ENCODE assay signal across 1 cellular context in the genomic region with DNA sequence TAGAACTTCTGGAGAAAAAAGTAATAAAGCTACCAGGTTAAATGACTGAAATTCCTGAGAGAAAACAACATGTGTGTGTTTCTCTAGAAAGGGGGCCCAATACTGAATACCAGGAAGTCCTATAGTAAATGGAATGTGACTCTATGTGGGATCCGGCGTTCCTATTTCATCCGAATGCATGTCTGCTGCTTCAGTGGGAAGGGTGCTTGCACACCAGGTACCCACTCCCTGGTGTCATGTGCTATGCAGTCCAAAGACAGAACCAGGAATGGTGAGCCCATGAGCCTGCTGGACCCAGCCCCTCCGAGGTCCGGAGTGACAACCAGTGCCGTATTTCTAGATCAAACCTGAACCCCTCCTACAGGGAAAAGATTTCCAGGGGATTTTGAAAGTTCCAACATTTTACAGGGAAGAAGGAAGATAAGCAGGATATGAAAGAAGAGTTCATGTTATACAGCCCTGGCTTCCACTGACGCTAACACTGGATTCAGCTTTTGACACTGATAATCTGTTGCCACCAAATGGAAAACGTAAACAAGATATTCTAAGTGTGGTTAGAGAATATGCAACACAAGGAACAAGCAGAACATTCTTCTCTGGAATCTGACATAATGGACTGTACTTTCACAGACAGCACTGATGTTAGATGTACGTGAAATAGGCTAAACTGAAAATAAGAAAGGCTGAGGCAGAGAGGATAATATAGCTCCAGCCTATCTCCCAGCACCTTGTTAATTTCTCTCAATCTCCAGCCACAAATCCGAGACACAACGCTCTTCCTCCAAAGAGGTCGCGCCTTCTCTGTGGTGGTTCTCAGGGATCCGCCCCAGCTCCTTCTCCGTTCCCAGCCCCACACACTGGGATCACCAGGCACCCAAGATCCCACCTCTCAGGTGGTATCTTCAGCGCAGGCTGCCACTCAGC.
TF ChIP-seq lines count a peak whose summit lies in the region.

No MANE protein-coding gene starts in this region.

TF ChIP-seq in HCT116, 20 proteins besides CTCF, POLR2A, EP300 and RAD21 (continued from another document):
- TF ChIP-seq, protein P1, sequence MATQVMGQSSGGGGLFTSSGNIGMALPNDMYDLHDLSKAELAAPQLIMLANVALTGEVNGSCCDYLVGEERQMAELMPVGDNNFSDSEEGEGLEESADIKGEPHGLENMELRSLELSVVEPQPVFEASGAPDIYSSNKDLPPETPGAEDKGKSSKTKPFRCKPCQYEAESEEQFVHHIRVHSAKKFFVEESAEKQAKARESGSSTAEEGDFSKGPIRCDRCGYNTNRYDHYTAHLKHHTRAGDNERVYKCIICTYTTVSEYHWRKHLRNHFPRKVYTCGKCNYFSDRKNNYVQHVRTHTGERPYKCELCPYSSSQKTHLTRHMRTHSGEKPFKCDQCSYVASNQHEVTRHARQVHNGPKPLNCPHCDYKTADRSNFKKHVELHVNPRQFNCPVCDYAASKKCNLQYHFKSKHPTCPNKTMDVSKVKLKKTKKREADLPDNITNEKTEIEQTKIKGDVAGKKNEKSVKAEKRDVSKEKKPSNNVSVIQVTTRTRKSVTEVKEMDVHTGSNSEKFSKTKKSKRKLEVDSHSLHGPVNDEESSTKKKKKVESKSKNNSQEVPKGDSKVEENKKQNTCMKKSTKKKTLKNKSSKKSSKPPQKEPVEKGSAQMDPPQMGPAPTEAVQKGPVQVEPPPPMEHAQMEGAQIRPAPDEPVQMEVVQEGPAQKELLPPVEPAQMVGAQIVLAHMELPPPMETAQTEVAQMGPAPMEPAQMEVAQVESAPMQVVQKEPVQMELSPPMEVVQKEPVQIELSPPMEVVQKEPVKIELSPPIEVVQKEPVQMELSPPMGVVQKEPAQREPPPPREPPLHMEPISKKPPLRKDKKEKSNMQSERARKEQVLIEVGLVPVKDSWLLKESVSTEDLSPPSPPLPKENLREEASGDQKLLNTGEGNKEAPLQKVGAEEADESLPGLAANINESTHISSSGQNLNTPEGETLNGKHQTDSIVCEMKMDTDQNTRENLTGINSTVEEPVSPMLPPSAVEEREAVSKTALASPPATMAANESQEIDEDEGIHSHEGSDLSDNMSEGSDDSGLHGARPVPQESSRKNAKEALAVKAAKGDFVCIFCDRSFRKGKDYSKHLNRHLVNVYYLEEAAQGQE (IDR thresholded peaks at IDR 0.05; ENCODE audit: low read depth), result no peak
- TF ChIP-seq CBX3 (IDR thresholded peaks at IDR 0.05; ENCODE audit: low read depth) (no peak), JUND (IDR thresholded peaks at IDR 0.05) (no peak), SRF (IDR thresholded peaks at IDR 0.05; ENCODE audit: low read depth) (no peak), CEBPB (IDR thresholded peaks at IDR 0.05; ENCODE audit: low read depth) (no peak), SIN3A (IDR thresholded peaks at IDR 0.05; ENCODE audit: low read depth) (no peak), ELF1 (IDR thresholded peaks at IDR 0.05; ENCODE audit: borderline replicate concordance, low read depth) (no peak), ZNF274 (IDR thresholded peaks at IDR 0.05; ENCODE audit: low read depth, low read length) (no peak), ZFX (IDR thresholded peaks at IDR 0.05) (no peak)
